Comparison of ENCODE assay signal across 11 cellular contexts in genomic region chr3:171165986-171166385, GRCh38.
DNase-seq lines count a peak whose midpoint lies in the region; ATAC-seq and TF ChIP-seq lines count a peak whose summit lies in the region.
"Had no signal": no experiment of that assay in that cellular context is flagged by ENCODE, and none has a peak within 500 bp of the region (broad histone marks: within the 10 kb centered on the region; RNA-seq: fewer than 3 reads in every experiment).

No MANE protein-coding gene starts in this region.

- H2AFZ ChIP-seq in PC-3 (ENCODE audit: low read length) = no peak overlapping the region

- H3K4me3 ChIP-seq in PC-3 (ENCODE audit: low read length) (no peak overlapping the region), spleen (no peak overlapping the region)
- H3K4me3 ChIP-seq: ascending aorta, smooth muscle cell had no signal

- H3K27me3 ChIP-seq in PC-3 (ENCODE audit: low read length) (no peaks in the 10 kb centered on the region), spleen (replicated peaks in 1 of 7) (no peaks in the 10 kb centered on the region)
- H3K27me3 ChIP-seq: ascending aorta had no signal

- H3K4me3 Mint-ChIP-seq in immature natural killer cell = no peak overlapping the region

- H3K9me3 Mint-ChIP-seq in immature natural killer cell = no peaks in the 10 kb centered on the region

- H3F3A ChIP-seq in PC-3 (ENCODE audit: low read length, unreplicated experiment) = no peaks in the 10 kb centered on the region

- peak overlapping the region in 5 of 6 donors; percentile 45 to 82 (median 70) for H3K27ac Mint-ChIP-seq in immature natural killer cell

- TF ChIP-seq CTCF in PC-3 (conservative IDR thresholded peaks at IDR 0.05; ENCODE audit: low read depth, low read length) (no peak), spleen (IDR thresholded peaks at IDR 0.05 in 8 of 11, conservative IDR thresholded peaks at IDR 0.05 in 3 of 11) (no peak)

- CTCF ChIA-PET in PC-3 (lab: Charles Lee) = interaction anchor here (0.5 kb wide), 1 partner anchor 318 kb away, joined by 5 read pairs; no protein-coding TSS in a partner anchor

- H3K4me1 Mint-ChIP-seq in immature natural killer cell = peaks cover 4 to 11% of the 10 kb centered on the region in 2 donors

- H3K9ac ChIP-seq in PC-3 (ENCODE audit: low read length) = no peak overlapping the region

- H3K36me3 Mint-ChIP-seq in immature natural killer cell = peaks cover 44 to 55% (median 50%) of the 10 kb centered on the region in 3 donors

- intact Hi-C loops in PC-3 (cut with micrococcal nuclease) = no loop called here
- intact Hi-C loops in spleen (cut with DNase I; ENCODE audit: low total_unique reads) = no loop called here

- POLR2A ChIA-PET in PC-3 (lab: Charles Lee; ENCODE audit: unreplicated experiment) = no interaction called here

- no peak overlapping the region for H3K27ac ChIP-seq in PC-3 (ENCODE audit: low read length)
- no peak overlapping the region for H3K27ac ChIP-seq in spleen
- H3K27ac ChIP-seq: ascending aorta had no signal

- no peak overlapping the region for H3K4me2 ChIP-seq in PC-3 (ENCODE audit: low read length)
- H3K4me2 ChIP-seq: smooth muscle cell had no signal

- 71 to 92% (median 88%) methylated on average over 1 of the region's 1 CpG for WGBS in spleen, 5 donors

- no peaks in the 10 kb centered on the region for H3K79me2 ChIP-seq in PC-3 (ENCODE audit: low read length)

- no peaks in the 10 kb centered on the region for H3K9me3 ChIP-seq in PC-3 (ENCODE audit: low read length)
- H3K9me3 ChIP-seq in spleen = peaks cover 0 to 15% (median 10%) of the 10 kb centered on the region in 8 donors

- peaks cover 21% of the 10 kb centered on the region for H3K4me1 ChIP-seq in PC-3 (ENCODE audit: insufficient read depth, low read length)
- no peaks in the 10 kb centered on the region for H3K4me1 ChIP-seq in spleen
- H3K4me1 ChIP-seq: ascending aorta had no signal

- peaks cover 7% of the 10 kb centered on the region; the same call in 1 of the 2 replicates for H3K36me3 ChIP-seq in PC-3 (ENCODE audit: low read depth, low read length)
- H3K36me3 ChIP-seq in spleen = peaks cover 0 to 10% (median 0%) of the 10 kb centered on the region in 6 donors

- no peak for TF ChIP-seq POLR2A in spleen (IDR thresholded peaks at IDR 0.05)

- no TSS peak for BruUV-seq in PC-3 (replicated peaks; lab: Mats Ljungman, UMichigan)

- DNase-seq in PC-3 = no peak
- DNase-seq in immature natural killer cell = no peak
- no peak for DNase-seq in NCI-H146 treated with DMSO at 0.1 percent for 48 hours (lab: John Stamatoyannopoulos, UW; ENCODE audit: unreplicated experiment)
- no peak for DNase-seq in HuH-7 (ENCODE audit: low spot score)
- no peak for DNase-seq in spleen
- DNase-seq: DND-41, NCI-H446 treated with DMSO at 0.1 percent for 48 hours had no signal

- H3K27me3 Mint-ChIP-seq in immature natural killer cell (ENCODE audit: low read depth in 3 of 3) = peaks cover 0 to 2% (median 0%) of the 10 kb centered on the region in 3 donors

- ATAC-seq in GM18858 (IDR thresholded peaks at IDR 0.05; ENCODE audit: unreplicated experiment) (peak; percentile 36), GM21576 (IDR thresholded peaks at IDR 0.05; ENCODE audit: unreplicated experiment) (peak; percentile 33), PC-3 (peak; percentile 11; the same call in 1 of the 2 replicates)

- no peaks in the 10 kb centered on the region for H3K9me2 ChIP-seq in PC-3 (replicated peaks; ENCODE audit: low read length)

- no peaks in the 10 kb centered on the region for H4K20me1 ChIP-seq in PC-3 (ENCODE audit: low read length)
